ENCODE assay signal across 1 cellular context in the genomic region with DNA sequence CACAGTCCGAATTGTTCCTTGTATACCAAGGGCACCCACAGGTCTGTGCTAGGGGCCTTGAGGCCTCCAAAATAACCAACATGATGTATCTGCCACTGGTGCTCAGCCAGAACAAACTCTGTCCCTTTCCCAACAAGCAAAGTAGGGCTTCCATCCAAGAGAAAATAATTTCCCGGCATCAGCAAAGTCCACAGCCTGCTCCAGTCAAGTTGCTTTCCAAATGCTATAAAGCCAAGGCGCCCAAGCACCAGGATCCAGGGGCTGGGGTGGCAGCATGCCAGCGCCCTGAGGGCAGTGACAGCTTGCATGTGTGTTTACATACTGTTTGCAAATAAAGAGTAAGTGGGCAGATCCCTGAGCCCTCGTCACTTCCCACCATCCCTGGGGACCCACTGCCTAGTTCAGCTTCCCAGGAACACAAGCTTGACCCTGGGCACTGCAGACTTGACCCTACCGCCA.
A peak's percentile ranks its signal among the peaks of the same experiment; 100 is the strongest.
TF ChIP-seq lines count a peak whose summit lies in the region.

No MANE protein-coding gene starts in this region.

TF ChIP-seq in HEK293, 187 proteins besides CTCF, POLR2A, EP300 and RAD21 (continued from another document and continues in another):
- TF ChIP-seq, protein P1, sequence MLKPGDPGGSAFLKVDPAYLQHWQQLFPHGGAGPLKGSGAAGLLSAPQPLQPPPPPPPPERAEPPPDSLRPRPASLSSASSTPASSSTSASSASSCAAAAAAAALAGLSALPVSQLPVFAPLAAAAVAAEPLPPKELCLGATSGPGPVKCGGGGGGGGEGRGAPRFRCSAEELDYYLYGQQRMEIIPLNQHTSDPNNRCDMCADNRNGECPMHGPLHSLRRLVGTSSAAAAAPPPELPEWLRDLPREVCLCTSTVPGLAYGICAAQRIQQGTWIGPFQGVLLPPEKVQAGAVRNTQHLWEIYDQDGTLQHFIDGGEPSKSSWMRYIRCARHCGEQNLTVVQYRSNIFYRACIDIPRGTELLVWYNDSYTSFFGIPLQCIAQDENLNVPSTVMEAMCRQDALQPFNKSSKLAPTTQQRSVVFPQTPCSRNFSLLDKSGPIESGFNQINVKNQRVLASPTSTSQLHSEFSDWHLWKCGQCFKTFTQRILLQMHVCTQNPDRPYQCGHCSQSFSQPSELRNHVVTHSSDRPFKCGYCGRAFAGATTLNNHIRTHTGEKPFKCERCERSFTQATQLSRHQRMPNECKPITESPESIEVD (tag by site-specific recombination; IDR thresholded peaks at IDR 0.05), result no peak
- TF ChIP-seq ZFHX2 (tag by site-specific recombination; conservative IDR thresholded peaks at IDR 0.05) (peak; percentile 81), ZNF530 (tag by site-specific recombination; IDR thresholded peaks at IDR 0.05; ENCODE audit: low read depth) (peak; percentile 93), YY1 (tag by site-specific recombination; IDR thresholded peaks at IDR 0.05) (no peak), ZBTB8A (tag by site-specific recombination; IDR thresholded peaks at IDR 0.05) (peak; percentile 38), ZNF629 (tag by site-specific recombination; IDR thresholded peaks at IDR 0.05) (0 out of 2 replicates have a peak, but pooled peaks have one; percentile 22), ZBTB17 (tag by site-specific recombination; IDR thresholded peaks at IDR 0.05) (peak; percentile 33; the same call in 1 of the 2 replicates), ZNF24 (tag by site-specific recombination; IDR thresholded peaks at IDR 0.05) (no peak), ZNF394 (tag by site-specific recombination; IDR thresholded peaks at IDR 0.05; ENCODE audit: borderline replicate concordance) (no peak), ZNF423 (tag by site-specific recombination; IDR thresholded peaks at IDR 0.05) (peak; percentile 74), ZBTB1 (tag by site-specific recombination; IDR thresholded peaks at IDR 0.05) (no peak), ZNF26 (tag by site-specific recombination; IDR thresholded peaks at IDR 0.05) (no peak), GFI1B (tag by site-specific recombination; IDR thresholded peaks at IDR 0.05) (no peak), ZNF610 (tag by site-specific recombination; IDR thresholded peaks at IDR 0.05; ENCODE audit: borderline replicate concordance) (no peak), ZNF843 (tag by site-specific recombination; IDR thresholded peaks at IDR 0.05) (0 out of 2 replicates have a peak, but pooled peaks have one; percentile 24), ZXDB (tag by site-specific recombination; IDR thresholded peaks at IDR 0.05) (peak; percentile 58), ZNF677 (tag by site-specific recombination; IDR thresholded peaks at IDR 0.05) (no peak), TCF7L2 (IDR thresholded peaks at IDR 0.05; ENCODE audit: borderline replicate concordance, low read depth, low read length) (no peak), ZSCAN16 (tag by site-specific recombination; IDR thresholded peaks at IDR 0.05) (no peak), ZNF596 (tag by site-specific recombination; IDR thresholded peaks at IDR 0.05) (no peak), ZSCAN23 (tag by site-specific recombination; IDR thresholded peaks at IDR 0.05) (no peak), ZNF658 (tag by site-specific recombination; IDR thresholded peaks at IDR 0.05) (no peak), ZNF561 (tag by site-specific recombination; IDR thresholded peaks at IDR 0.05; ENCODE audit: borderline replicate concordance) (no peak), ZNF18 (tag by site-specific recombination; IDR thresholded peaks at IDR 0.05) (no peak), ZSCAN18 (tag by site-specific recombination; IDR thresholded peaks at IDR 0.05) (no peak), SETDB1 (IDR thresholded peaks at IDR 0.05; ENCODE audit: insufficient read length, low read length) (no peak), ZNF112 (tag by site-specific recombination; IDR thresholded peaks at IDR 0.05) (no peak), ZNF292 (tag by site-specific recombination; IDR thresholded peaks at IDR 0.05; ENCODE audit: borderline replicate concordance, low read depth) (no peak), GLIS2 (tag by site-specific recombination; IDR thresholded peaks at IDR 0.05) (no peak), MEIS1 (CRISPR knock-in tag; IDR thresholded peaks at IDR 0.05; ENCODE audit: borderline replicate concordance) (no peak), ZNF19 (tag by site-specific recombination; IDR thresholded peaks at IDR 0.05; ENCODE audit: low read depth) (no peak), ZNF214 (tag by site-specific recombination; IDR thresholded peaks at IDR 0.05; ENCODE audit: borderline replicate concordance) (no peak), ZNF350 (tag by site-specific recombination; IDR thresholded peaks at IDR 0.05) (no peak), GLI2 (tag by site-specific recombination; IDR thresholded peaks at IDR 0.05; ENCODE audit: borderline replicate concordance, low read depth) (no peak), ZNF664 (tag by site-specific recombination; IDR thresholded peaks at IDR 0.05) (no peak), ZNF768 (tag by site-specific recombination; IDR thresholded peaks at IDR 0.05) (no peak), ZNF335 (tag by site-specific recombination; conservative IDR thresholded peaks at IDR 0.05) (no peak)
- TF ChIP-seq, protein P2, sequence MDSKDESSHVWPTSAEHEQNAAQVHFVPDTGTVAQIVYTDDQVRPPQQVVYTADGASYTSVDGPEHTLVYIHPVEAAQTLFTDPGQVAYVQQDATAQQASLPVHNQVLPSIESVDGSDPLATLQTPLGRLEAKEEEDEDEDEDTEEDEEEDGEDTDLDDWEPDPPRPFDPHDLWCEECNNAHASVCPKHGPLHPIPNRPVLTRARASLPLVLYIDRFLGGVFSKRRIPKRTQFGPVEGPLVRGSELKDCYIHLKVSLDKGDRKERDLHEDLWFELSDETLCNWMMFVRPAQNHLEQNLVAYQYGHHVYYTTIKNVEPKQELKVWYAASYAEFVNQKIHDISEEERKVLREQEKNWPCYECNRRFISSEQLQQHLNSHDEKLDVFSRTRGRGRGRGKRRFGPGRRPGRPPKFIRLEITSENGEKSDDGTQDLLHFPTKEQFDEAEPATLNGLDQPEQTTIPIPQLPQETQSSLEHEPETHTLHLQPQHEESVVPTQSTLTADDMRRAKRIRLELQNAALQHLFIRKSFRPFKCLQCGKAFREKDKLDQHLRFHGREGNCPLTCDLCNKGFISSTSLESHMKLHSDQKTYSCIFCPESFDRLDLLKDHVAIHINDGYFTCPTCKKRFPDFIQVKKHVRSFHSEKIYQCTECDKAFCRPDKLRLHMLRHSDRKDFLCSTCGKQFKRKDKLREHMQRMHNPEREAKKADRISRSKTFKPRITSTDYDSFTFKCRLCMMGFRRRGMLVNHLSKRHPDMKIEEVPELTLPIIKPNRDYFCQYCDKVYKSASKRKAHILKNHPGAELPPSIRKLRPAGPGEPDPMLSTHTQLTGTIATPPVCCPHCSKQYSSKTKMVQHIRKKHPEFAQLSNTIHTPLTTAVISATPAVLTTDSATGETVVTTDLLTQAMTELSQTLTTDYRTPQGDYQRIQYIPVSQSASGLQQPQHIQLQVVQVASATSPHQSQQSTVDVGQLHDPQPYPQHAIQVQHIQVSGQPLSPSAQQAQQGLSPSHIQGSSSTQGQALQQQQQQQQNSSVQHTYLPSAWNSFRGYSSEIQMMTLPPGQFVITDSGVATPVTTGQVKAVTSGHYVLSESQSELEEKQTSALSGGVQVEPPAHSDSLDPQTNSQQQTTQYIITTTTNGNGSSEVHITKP (tag by site-specific recombination; IDR thresholded peaks at IDR 0.05), result 0 out of 2 replicates have a peak, but pooled peaks have one; percentile 27
- TF ChIP-seq, protein P3, sequence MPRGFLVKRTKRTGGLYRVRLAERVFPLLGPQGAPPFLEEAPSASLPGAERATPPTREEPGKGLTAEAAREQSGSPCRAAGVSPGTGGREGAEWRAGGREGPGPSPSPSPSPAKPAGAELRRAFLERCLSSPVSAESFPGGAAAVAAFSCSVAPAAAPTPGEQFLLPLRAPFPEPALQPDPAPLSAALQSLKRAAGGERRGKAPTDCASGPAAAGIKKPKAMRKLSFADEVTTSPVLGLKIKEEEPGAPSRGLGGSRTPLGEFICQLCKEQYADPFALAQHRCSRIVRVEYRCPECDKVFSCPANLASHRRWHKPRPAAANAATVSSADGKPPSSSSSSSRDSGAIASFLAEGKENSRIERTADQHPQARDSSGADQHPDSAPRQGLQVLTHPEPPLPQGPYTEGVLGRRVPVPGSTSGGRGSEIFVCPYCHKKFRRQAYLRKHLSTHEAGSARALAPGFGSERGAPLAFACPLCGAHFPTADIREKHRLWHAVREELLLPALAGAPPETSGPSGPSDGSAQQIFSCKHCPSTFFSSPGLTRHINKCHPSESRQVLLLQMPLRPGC (tag by site-specific recombination; IDR thresholded peaks at IDR 0.05), result no peak
- TF ChIP-seq, protein P4, sequence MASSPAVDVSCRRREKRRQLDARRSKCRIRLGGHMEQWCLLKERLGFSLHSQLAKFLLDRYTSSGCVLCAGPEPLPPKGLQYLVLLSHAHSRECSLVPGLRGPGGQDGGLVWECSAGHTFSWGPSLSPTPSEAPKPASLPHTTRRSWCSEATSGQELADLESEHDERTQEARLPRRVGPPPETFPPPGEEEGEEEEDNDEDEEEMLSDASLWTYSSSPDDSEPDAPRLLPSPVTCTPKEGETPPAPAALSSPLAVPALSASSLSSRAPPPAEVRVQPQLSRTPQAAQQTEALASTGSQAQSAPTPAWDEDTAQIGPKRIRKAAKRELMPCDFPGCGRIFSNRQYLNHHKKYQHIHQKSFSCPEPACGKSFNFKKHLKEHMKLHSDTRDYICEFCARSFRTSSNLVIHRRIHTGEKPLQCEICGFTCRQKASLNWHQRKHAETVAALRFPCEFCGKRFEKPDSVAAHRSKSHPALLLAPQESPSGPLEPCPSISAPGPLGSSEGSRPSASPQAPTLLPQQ (tag by site-specific recombination; IDR thresholded peaks at IDR 0.05), result peak; percentile 78
- TF ChIP-seq, protein P5, sequence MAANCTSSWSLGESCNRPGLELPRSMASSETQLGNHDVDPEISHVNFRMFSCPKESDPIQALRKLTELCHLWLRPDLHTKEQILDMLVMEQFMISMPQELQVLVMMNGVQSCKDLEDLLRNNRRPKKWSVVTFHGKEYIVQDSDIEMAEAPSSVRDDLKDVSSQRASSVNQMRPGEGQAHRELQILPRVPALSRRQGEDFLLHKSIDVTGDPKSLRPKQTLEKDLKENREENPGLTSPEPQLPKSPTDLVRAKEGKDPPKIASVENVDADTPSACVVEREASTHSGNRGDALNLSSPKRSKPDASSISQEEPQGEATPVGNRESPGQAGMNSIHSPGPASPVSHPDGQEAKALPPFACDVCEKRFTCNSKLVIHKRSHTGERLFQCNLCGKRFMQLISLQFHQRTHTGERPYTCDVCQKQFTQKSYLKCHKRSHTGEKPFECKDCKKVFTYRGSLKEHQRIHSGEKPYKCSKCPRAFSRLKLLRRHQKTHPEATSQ (tag by site-specific recombination; IDR thresholded peaks at IDR 0.05), result no peak
- TF ChIP-seq, protein P6, sequence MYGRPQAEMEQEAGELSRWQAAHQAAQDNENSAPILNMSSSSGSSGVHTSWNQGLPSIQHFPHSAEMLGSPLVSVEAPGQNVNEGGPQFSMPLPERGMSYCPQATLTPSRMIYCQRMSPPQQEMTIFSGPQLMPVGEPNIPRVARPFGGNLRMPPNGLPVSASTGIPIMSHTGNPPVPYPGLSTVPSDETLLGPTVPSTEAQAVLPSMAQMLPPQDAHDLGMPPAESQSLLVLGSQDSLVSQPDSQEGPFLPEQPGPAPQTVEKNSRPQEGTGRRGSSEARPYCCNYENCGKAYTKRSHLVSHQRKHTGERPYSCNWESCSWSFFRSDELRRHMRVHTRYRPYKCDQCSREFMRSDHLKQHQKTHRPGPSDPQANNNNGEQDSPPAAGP (tag by site-specific recombination; IDR thresholded peaks at IDR 0.05), result no peak
